In genomic region chr5:130052752-130053151, GRCh38 we compare ENCODE assay signal across 29 cellular contexts.
"Had no signal": no experiment of that assay in that cellular context is flagged by ENCODE, and none has a peak within 500 bp of the region (broad histone marks: within the 10 kb centered on the region; RNA-seq: fewer than 3 reads in every experiment).

No MANE protein-coding gene starts in this region.

- H3K4me1 Mint-ChIP-seq: activated naive CD4-positive, alpha-beta T cell treated with anti-CD3 and anti-CD28 coated beads, Interleukin-2, amount 10 ng/mL, durations not matched to agents 7 days and 5 days; activated naive CD8-positive, alpha-beta T cell treated with anti-CD3 and anti-CD28 coated beads, Interleukin-2, amount 10 ng/mL, durations not matched to agents 7 days and 5 days; naive thymus-derived CD4-positive, alpha-beta T cell; neural progenitor cell had no signal

- H3K79me2 ChIP-seq: parathyroid adenoma had no signal

- H3K9me3 Mint-ChIP-seq: activated CD4-positive, alpha-beta memory T cell treated with anti-CD3 and anti-CD28 coated beads for 36 hours; activated naive CD4-positive, alpha-beta T cell treated with anti-CD3 and anti-CD28 coated beads, Interleukin-2, amount 10 ng/mL, durations not matched to agents 7 days and 5 days; activated naive CD8-positive, alpha-beta T cell treated with anti-CD3 and anti-CD28 coated beads, Interleukin-2, amount 10 ng/mL, durations not matched to agents 7 days and 5 days; activated T-cell treated with anti-CD3 and anti-CD28 coated beads, Interleukin-2, amount 50 U/mL, for 24 hours; naive thymus-derived CD4-positive, alpha-beta T cell; neural progenitor cell; T-helper 1 cell treated with Interleukin-12 subunit alpha and Interleukin-12 subunit beta and Interleukin-4 antibody, amounts not matched to agents 30 μg/mL and 1 μg/mL, for 36 hours had no signal

- H2AFZ ChIP-seq: neural progenitor cell, parathyroid adenoma had no signal

- H3K27me3 ChIP-seq: brain microvascular endothelial cell, esophagus muscularis mucosa, gastrocnemius medialis, neural progenitor cell, right atrium auricular region, spleen, transverse colon had no signal

- H3K4me3 Mint-ChIP-seq: activated CD4-positive, alpha-beta memory T cell treated with anti-CD3 and anti-CD28 coated beads for 36 hours; activated naive CD4-positive, alpha-beta T cell treated with anti-CD3 and anti-CD28 coated beads, Interleukin-2, amount 10 ng/mL, durations not matched to agents 7 days and 5 days; activated naive CD8-positive, alpha-beta T cell treated with anti-CD3 and anti-CD28 coated beads, Interleukin-2, amount 10 ng/mL, durations not matched to agents 7 days and 5 days; activated T-cell treated with anti-CD3 and anti-CD28 coated beads, Interleukin-2, amount 50 U/mL, for 24 hours; naive thymus-derived CD4-positive, alpha-beta T cell; neural progenitor cell; T-helper 1 cell treated with Interleukin-12 subunit alpha and Interleukin-12 subunit beta and Interleukin-4 antibody, amounts not matched to agents 30 μg/mL and 1 μg/mL, for 36 hours had no signal

- H3K4me3 ChIP-seq: esophagus muscularis mucosa, gastrocnemius medialis, neural progenitor cell, psoas muscle, right atrium auricular region, spleen, transverse colon had no signal

- H3K9me3 ChIP-seq: esophagus muscularis mucosa, gastrocnemius medialis, psoas muscle, right atrium auricular region, spleen, transverse colon had no signal

- DNase-seq: activated CD4-positive, alpha-beta memory T cell treated with anti-CD3 and anti-CD28 coated beads for 36 hours; activated CD4-positive, alpha-beta T cell treated with anti-CD3 and anti-CD28 coated beads for 48 hours; activated CD8-positive, alpha-beta memory T cell treated with anti-CD3 and anti-CD28 coated beads, Interleukin-2, amount 50 U/mL, for 4 hours; activated gamma-delta T cell; activated naive CD4-positive, alpha-beta T cell treated with anti-CD3 and anti-CD28 coated beads, Interleukin-2, amount 10 ng/mL, durations not matched to agents 7 days and 5 days; activated naive CD8-positive, alpha-beta T cell treated with anti-CD3 and anti-CD28 coated beads, Interleukin-2, amount 10 ng/mL, durations not matched to agents 7 days and 5 days; activated T-cell treated with anti-CD3 and anti-CD28 coated beads, Interleukin-2, amount 50 U/mL, for 24 hours; amniotic stem cell; brain microvascular endothelial cell; central memory CD4-positive, alpha-beta T cell; gastrocnemius medialis; glutamatergic neuron; islet precursor cell; midbrain; naive thymus-derived CD4-positive, alpha-beta T cell; occipital lobe; psoas muscle; spleen; stimulated activated naive CD4-positive, alpha-beta T cell treated with Interleukin-2 at 50 U/mL for 16 hours; T-helper 9 cell; transverse colon; WERI-Rb-1 had no signal

- H3K27ac ChIP-seq: brain microvascular endothelial cell, esophagus muscularis mucosa, gastrocnemius medialis, neural progenitor cell, parathyroid adenoma, psoas muscle, right atrium auricular region, spleen, transverse colon, WERI-Rb-1 had no signal

- H3K27me3 Mint-ChIP-seq: activated CD4-positive, alpha-beta memory T cell treated with anti-CD3 and anti-CD28 coated beads for 36 hours; activated naive CD4-positive, alpha-beta T cell treated with anti-CD3 and anti-CD28 coated beads, Interleukin-2, amount 10 ng/mL, durations not matched to agents 7 days and 5 days; activated naive CD8-positive, alpha-beta T cell treated with anti-CD3 and anti-CD28 coated beads, Interleukin-2, amount 10 ng/mL, durations not matched to agents 7 days and 5 days had no signal

- H3K9ac ChIP-seq: neural progenitor cell, parathyroid adenoma had no signal

- H3K4me1 ChIP-seq: esophagus muscularis mucosa, gastrocnemius medialis, neural progenitor cell, parathyroid adenoma, psoas muscle, right atrium auricular region, spleen, transverse colon had no signal

- H3K4me2 ChIP-seq: neural progenitor cell had no signal

- H3K27ac Mint-ChIP-seq: activated CD4-positive, alpha-beta memory T cell treated with anti-CD3 and anti-CD28 coated beads for 36 hours; activated naive CD4-positive, alpha-beta T cell treated with anti-CD3 and anti-CD28 coated beads, Interleukin-2, amount 10 ng/mL, durations not matched to agents 7 days and 5 days; activated naive CD8-positive, alpha-beta T cell treated with anti-CD3 and anti-CD28 coated beads, Interleukin-2, amount 10 ng/mL, durations not matched to agents 7 days and 5 days; activated T-cell treated with anti-CD3 and anti-CD28 coated beads, Interleukin-2, amount 50 U/mL, for 24 hours; naive thymus-derived CD4-positive, alpha-beta T cell; neural progenitor cell; T-helper 1 cell treated with Interleukin-12 subunit alpha and Interleukin-12 subunit beta and Interleukin-4 antibody, amounts not matched to agents 30 μg/mL and 1 μg/mL, for 36 hours had no signal

- H3K36me3 Mint-ChIP-seq: activated CD4-positive, alpha-beta memory T cell treated with anti-CD3 and anti-CD28 coated beads for 36 hours; activated naive CD4-positive, alpha-beta T cell treated with anti-CD3 and anti-CD28 coated beads, Interleukin-2, amount 10 ng/mL, durations not matched to agents 7 days and 5 days; activated naive CD8-positive, alpha-beta T cell treated with anti-CD3 and anti-CD28 coated beads, Interleukin-2, amount 10 ng/mL, durations not matched to agents 7 days and 5 days; naive thymus-derived CD4-positive, alpha-beta T cell; neural progenitor cell had no signal

- FAIRE-seq: astrocyte, TTC549 had no signal

- H3K36me3 ChIP-seq: brain microvascular endothelial cell, esophagus muscularis mucosa, gastrocnemius medialis, neural progenitor cell, right atrium auricular region, spleen, transverse colon, WERI-Rb-1 had no signal
